ENCODE assay signal across 15 cellular contexts in genomic region chr9:91247278-91247677, GRCh38.
"Had no signal": no experiment of that assay in that cellular context is flagged by ENCODE, and none has a peak within 500 bp of the region (broad histone marks: within the 10 kb centered on the region; RNA-seq: fewer than 3 reads in every experiment).

No MANE protein-coding gene starts in this region.

- H3K4me3 ChIP-seq: cardiac muscle cell, colonic mucosa, lower lobe of right lung, mucosa of descending colon, pancreas, tibial nerve had no signal

- H3K27ac ChIP-seq: cardiac muscle cell, colonic mucosa, epithelial cell of prostate, lower lobe of right lung, pancreas had no signal

- H3K27me3 ChIP-seq: cardiac muscle cell, colonic mucosa, pancreas, tibial nerve had no signal

- H3K36me3 ChIP-seq: cardiac muscle cell, colonic mucosa, lower lobe of right lung, pancreas, tibial nerve had no signal

- DNase-seq: activated CD4-positive, alpha-beta T cell treated with anti-CD3 and anti-CD28 coated beads for 48 hours; activated CD8-positive, alpha-beta memory T cell treated with anti-CD3 and anti-CD28 coated beads for 24 hours; activated gamma-delta T cell; colonic mucosa; effector CD8-positive, alpha-beta T cell; lower lobe of right lung; mucosa of descending colon; pancreas; Right ventricle myocardium superior; SK-N-SH; small intestine; T-helper 1 cell had no signal

- H3K9me3 ChIP-seq: colonic mucosa, lower lobe of right lung, mucosa of descending colon, pancreas, SK-N-SH, tibial nerve had no signal

- ATAC-seq: lower lobe of right lung, mucosa of descending colon had no signal

- H3K4me1 ChIP-seq: colonic mucosa, lower lobe of right lung, pancreas had no signal
